26 cellular contexts compared by ENCODE assay signal in the genomic region with DNA sequence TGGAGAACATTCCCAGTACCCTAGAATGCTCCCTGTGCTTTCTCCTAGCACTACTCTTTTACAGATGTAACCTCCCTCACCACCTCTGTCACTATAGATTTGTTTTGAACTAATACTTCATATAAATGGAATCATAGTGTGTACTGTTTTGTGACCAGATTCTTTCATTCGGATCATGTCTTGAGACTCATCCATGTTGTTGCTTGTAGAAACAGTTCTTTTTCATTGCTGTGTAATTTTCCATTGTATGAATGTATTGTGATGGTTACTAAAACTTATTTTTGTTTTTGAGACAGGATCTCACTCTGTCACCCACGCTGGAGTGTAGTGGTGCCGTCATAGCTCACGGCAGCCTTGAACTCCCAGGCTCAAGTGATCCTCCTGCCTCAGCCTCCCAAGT. TPM values are rescaled to one million over a fixed set of nuclear protein-coding genes. Genes with fewer than 3 reads are reported as not detected.
DNase-seq lines count a peak whose midpoint lies in the region; ATAC-seq, FAIRE-seq and TF ChIP-seq lines count a peak whose summit lies in the region.
"Had no signal": no experiment of that assay in that cellular context is flagged by ENCODE, and none has a peak within 500 bp of the region (broad histone marks: within the 10 kb centered on the region; RNA-seq: fewer than 3 reads in every experiment).

No MANE protein-coding gene starts in this region.

- WGBS in SK-N-SH (ENCODE audit: low lambda C conversion rate) = 98% methylated on average over 4 of the region's 4 CpGs
- WGBS in IMR-90 (ENCODE audit: extremely low coverage in 2 of 2, insufficient read length in 1 of 2), 2 experiments = no CpG with 5 or more reads among the region's 4 CpGs
- 93% methylated on average over 4 of the region's 4 CpGs for WGBS in K562 (ENCODE audit: insufficient coverage, low coverage, missing lambda C conversion rate)

- H2AK5ac ChIP-seq in IMR-90 (ENCODE audit: low read depth, low read length) = no peak overlapping the region

- TF ChIP-seq POLR2A in IMR-90 (IDR thresholded peaks at IDR 0.05; ENCODE audit: low read depth, low read length) (no peak), K562 (conservative IDR thresholded peaks at IDR 0.05) (no peak)

- no peaks in the 10 kb centered on the region for H3K9me3 Mint-ChIP-seq in HFFc6
- H3K9me3 Mint-ChIP-seq: CD8-positive, alpha-beta memory T cell; IgD-negative memory B cell had no signal

- H3K14ac ChIP-seq in IMR-90 (replicated peaks; ENCODE audit: low read depth, low read length) = no peak overlapping the region

- H3K27ac ChIP-seq in SK-N-SH (ENCODE audit: low read depth in 2 of 2, low read length in 1 of 2) (no peak overlapping the region), IMR-90 (ENCODE audit: insufficient read depth, low read length) (no peak overlapping the region), K562 (ENCODE audit: extremely low read depth, low read depth, low read length) (no peak overlapping the region), neural cell (ENCODE audit: low read length) (no peak overlapping the region)
- H3K27ac ChIP-seq: 22Rv1, C4-2B, GM23248, SJCRH30 had no signal

- H3K9me2 ChIP-seq in SK-N-SH (no peaks in the 10 kb centered on the region), neural cell (ENCODE audit: insufficient read depth, low read length) (no peaks in the 10 kb centered on the region)

- H2BK20ac ChIP-seq in IMR-90 (ENCODE audit: low read depth, low read length) = no peak overlapping the region

- H4K91ac ChIP-seq in IMR-90 (ENCODE audit: insufficient read depth, low read depth, low read length) = no peak overlapping the region

- H3K56ac ChIP-seq in IMR-90 (ENCODE audit: extremely low read depth, insufficient read depth, low read length) = no peak overlapping the region

- H3K18ac ChIP-seq in IMR-90 (ENCODE audit: low read depth, low read length) = no peak overlapping the region

- peaks cover 24% of the 10 kb centered on the region for H3K36me3 Mint-ChIP-seq in HFFc6 (ENCODE audit: low read depth)

- H3K4me2 ChIP-seq in SK-N-SH (no peak overlapping the region), IMR-90 (ENCODE audit: low read depth, low read length) (no peak overlapping the region), K562 (ENCODE audit: insufficient read depth, low read length) (no peak overlapping the region), neural cell (ENCODE audit: low read length) (no peak overlapping the region)

- H4K20me1 ChIP-seq in SK-N-SH (ENCODE audit: insufficient read depth) (0 out of 2 replicates have a peak, but pooled peaks cover 5% of the 10 kb centered on the region), IMR-90 (ENCODE audit: insufficient read depth, low read length) (peaks cover 10% of the 10 kb centered on the region), K562 (replicated peaks; ENCODE audit: control insufficient read depth, insufficient read depth, low read length) (no peaks in the 10 kb centered on the region; the same call in 1 of the 2 replicates), neural cell (ENCODE audit: insufficient read depth) (no peaks in the 10 kb centered on the region)

- no peak overlapping the region for H3K4me3 Mint-ChIP-seq in HFFc6
- H3K4me3 Mint-ChIP-seq: B cell had no signal

- H2AFZ ChIP-seq in SK-N-SH (ENCODE audit: low read depth) (no peak overlapping the region), IMR-90 (replicated peaks; ENCODE audit: low read length, poor library complexity) (no peak overlapping the region), K562 (ENCODE audit: low read depth, low read length) (no peak overlapping the region), neural cell (ENCODE audit: low read depth, low read length) (no peak overlapping the region)
- H2AFZ ChIP-seq: GM23248 had no signal

- H3K27ac Mint-ChIP-seq in HFFc6 = no peak overlapping the region
- H3K27ac Mint-ChIP-seq: B cell; CD8-positive, alpha-beta memory T cell had no signal

- no peak overlapping the region for H3K4me3 ChIP-seq in SK-N-SH (ENCODE audit: low read depth in 2 of 2, low read length in 1 of 2)
- no peak overlapping the region for H3K4me3 ChIP-seq in IMR-90 (ENCODE audit: insufficient read depth, low read depth, low read length)
- no peak overlapping the region for H3K4me3 ChIP-seq in K562
- H3K4me3 ChIP-seq in neural cell (ENCODE audit: low read length) = peak overlapping the region; percentile 76
- H3K4me3 ChIP-seq: GM23248, SJCRH30 had no signal

- H3K9ac ChIP-seq in SK-N-SH (peak overlapping the region; percentile 7; the same call in 1 of the 2 replicates), IMR-90 (ENCODE audit: low read depth, low read length) (no peak overlapping the region), K562 (ENCODE audit: insufficient read depth in 1 of 2, low read depth in 2 of 2, low read length in 2 of 2) (no peak overlapping the region), neural cell (ENCODE audit: low read length) (no peak overlapping the region)
- H3K9ac ChIP-seq: GM23248 had no signal

- peaks cover 5 to 7% of the 10 kb centered on the region in 2 experiments for H3K36me3 ChIP-seq in SK-N-SH (replicated peaks in 1 of 2; ENCODE audit: control insufficient read depth in 1 of 2, insufficient read depth in 2 of 2, low read length in 1 of 2)
- peaks cover 1% of the 10 kb centered on the region; the same call in 1 of the 2 replicates for H3K36me3 ChIP-seq in IMR-90 (ENCODE audit: control insufficient read depth, insufficient read depth, low read length)
- peaks cover 33% of the 10 kb centered on the region for H3K36me3 ChIP-seq in K562 (ENCODE audit: control insufficient read depth, insufficient read depth, low read length)
- H3K36me3 ChIP-seq in neural cell (ENCODE audit: insufficient read depth, low read length) = no peaks in the 10 kb centered on the region

- no peaks in the 10 kb centered on the region for H3K27me3 Mint-ChIP-seq in HFFc6 (ENCODE audit: insufficient read depth)
- H3K27me3 Mint-ChIP-seq: B cell; CD8-positive, alpha-beta memory T cell; IgD-negative memory B cell had no signal

- H2AK9ac ChIP-seq in IMR-90 (replicated peaks; ENCODE audit: low read depth, low read length, poor library complexity) = no peak overlapping the region

- H3K27me3 ChIP-seq in SK-N-SH (ENCODE audit: insufficient read depth) (no peaks in the 10 kb centered on the region), IMR-90 (ENCODE audit: control insufficient read depth, insufficient read depth, low read length) (no peaks in the 10 kb centered on the region), K562 (ENCODE audit: control insufficient read depth in 2 of 2, insufficient read depth in 2 of 2, low read length in 2 of 2) (no peaks in the 10 kb centered on the region), neural cell (ENCODE audit: insufficient read depth, low read depth, low read length) (no peaks in the 10 kb centered on the region)
- H3K27me3 ChIP-seq: SJCRH30 had no signal

- no peak overlapping the region for H4K8ac ChIP-seq in IMR-90 (ENCODE audit: low read depth in 2 of 2, low read length in 2 of 2)

- H3K4me1 ChIP-seq in SK-N-SH (ENCODE audit: control insufficient read depth in 1 of 2, insufficient read depth in 2 of 2, low read depth in 1 of 2, low read length in 1 of 2) (peaks cover 6 to 13% of the 10 kb centered on the region in 2 experiments; a peak in 3 of 4 replicates), IMR-90 (ENCODE audit: control insufficient read depth, insufficient read depth, low read length) (peaks cover 5% of the 10 kb centered on the region), K562 (replicated peaks in 1 of 2; ENCODE audit: control insufficient read depth in 2 of 2, insufficient read depth in 2 of 2, low read length in 2 of 2) (peaks cover 19 to 23% of the 10 kb centered on the region in 2 experiments)

- peaks cover 8 to 44% of the 10 kb centered on the region in 2 experiments for H3K79me1 ChIP-seq in IMR-90 (ENCODE audit: low read depth in 1 of 2, low read length in 2 of 2)

- BruUV-seq in IMR-90 (replicated peaks; lab: Mats Ljungman, UMichigan) = no TSS peak
- no TSS peak for BruUV-seq in K562 (replicated peaks; lab: Mats Ljungman, UMichigan)

- TF ChIP-seq RAD21 in SK-N-SH (IDR thresholded peaks at IDR 0.05; ENCODE audit: low read length) (no peak), IMR-90 (IDR thresholded peaks at IDR 0.05; ENCODE audit: low read length) (no peak), K562 (CRISPR knock-in tag; conservative IDR thresholded peaks at IDR 0.05 in 1 of 2, IDR thresholded peaks at IDR 0.05 in 1 of 2) (no peak), neural cell (conservative IDR thresholded peaks at IDR 0.05) (no peak)

- H2BK120ac ChIP-seq in IMR-90 (ENCODE audit: low read depth, low read length) = no peak overlapping the region

- H3F3A ChIP-seq in SK-N-SH (replicated peaks; ENCODE audit: insufficient read depth) (peaks cover 11% of the 10 kb centered on the region), neural cell (ENCODE audit: insufficient read depth, low read length, poor library complexity, severe bottlenecking) (peaks cover 4% of the 10 kb centered on the region)

- H3K79me2 ChIP-seq in SK-N-SH (ENCODE audit: insufficient read depth) (peaks cover 73% of the 10 kb centered on the region), K562 (ENCODE audit: control insufficient read depth, insufficient read depth, low read length) (peaks cover 54% of the 10 kb centered on the region), neural cell (replicated peaks; ENCODE audit: insufficient read depth, low read length) (peaks cover 34% of the 10 kb centered on the region)

- TF ChIP-seq CTCF in SK-N-SH (IDR thresholded peaks at IDR 0.05) = no peak
- TF ChIP-seq CTCF in IMR-90 (conservative IDR thresholded peaks at IDR 0.05; ENCODE audit: low read depth, low read length) = no peak
- TF ChIP-seq CTCF in K562 (IDR thresholded peaks at IDR 0.05 in 2 of 3, conservative IDR thresholded peaks at IDR 0.05 in 1 of 3; ENCODE audit: insufficient read depth in 2 of 3, low read depth in 1 of 3, low read length in 3 of 3) = no peak
- no peak for TF ChIP-seq CTCF in neural cell (IDR thresholded peaks at IDR 0.05; ENCODE audit: poor library complexity, severe bottlenecking)
- TF ChIP-seq CTCF in HFFc6 (IDR thresholded peaks at IDR 0.05) = no peak

- dilution Hi-C loops in IMR-90 (cut with HindIII; ENCODE audit: low sequenced_read_pairs, unreplicated experiment) = no loop called here

- in situ Hi-C loops in IMR-90 (cut with MboI; ENCODE audit: low sequenced_read_pairs) (no loop called here), K562 (cut with MboI) (no loop called here)

- no peak overlapping the region for H2BK15ac ChIP-seq in IMR-90 (ENCODE audit: low read depth, low read length)

- H3K9me1 ChIP-seq in IMR-90 (ENCODE audit: insufficient read depth, low read length) = peaks cover 5% of the 10 kb centered on the region
- no peaks in the 10 kb centered on the region for H3K9me1 ChIP-seq in K562 (ENCODE audit: control insufficient read depth, insufficient read depth, low read length)

- H3K4ac ChIP-seq in IMR-90 (ENCODE audit: low read depth, low read length) = no peak overlapping the region

- H3K9me3 ChIP-seq in SK-N-SH (no peaks in the 10 kb centered on the region), IMR-90 (ENCODE audit: control insufficient read depth, insufficient read depth, low read length) (no peaks in the 10 kb centered on the region), K562 (replicated peaks; ENCODE audit: control insufficient read depth, insufficient read depth, low read depth, low read length) (no peaks in the 10 kb centered on the region), neural cell (ENCODE audit: low read length) (no peaks in the 10 kb centered on the region)
- H3K9me3 ChIP-seq: SJCRH30 had no signal

- no peak overlapping the region for H2BK5ac ChIP-seq in IMR-90 (ENCODE audit: low read depth, low read length, poor library complexity, severe bottlenecking)

- H3K23ac ChIP-seq in IMR-90 (ENCODE audit: low read depth, low read length) = 0 out of 2 replicates have a peak overlapping the region, but pooled peaks have one; percentile 11

- TF ChIP-seq EP300 in SK-N-SH (IDR thresholded peaks at IDR 0.05; ENCODE audit: borderline replicate concordance in 1 of 2, low read depth in 1 of 2, low read length in 1 of 2) = no peak
- no peak for TF ChIP-seq EP300 in K562 (IDR thresholded peaks at IDR 0.05; ENCODE audit: low read length)
- no peak for TF ChIP-seq EP300 in neural cell (conservative IDR thresholded peaks at IDR 0.05; ENCODE audit: poor library complexity, severe bottlenecking)

- peaks cover 55% of the 10 kb centered on the region for H3K4me1 Mint-ChIP-seq in HFFc6 (ENCODE audit: low read depth)

- no peak overlapping the region for H4K5ac ChIP-seq in IMR-90 (ENCODE audit: low read depth, low read length)

- POLR2A ChIA-PET in SK-N-SH (lab: Yijun Ruan, JAX) = no interaction called here
- POLR2A ChIA-PET in IMR-90 (lab: Charles Lee; ENCODE audit: unreplicated experiment) = no interaction called here
- POLR2A ChIA-PET in K562 (lab: Yijun Ruan, JAX) = interaction anchor here (1.3 kb wide), 1 partner anchor 120 kb away, joined by 3 read pairs; the partner anchor contains the start of gene GPBP1L1

- intact Hi-C loops in IMR-90 (cut with micrococcal nuclease) = no loop called here
- intact Hi-C loops in K562 (cut with micrococcal nuclease) = no loop called here

- ATAC-seq in SK-N-SH treated with all-trans-retinoic acid at 6 μM for 48 hours = no peak
- no peak for ATAC-seq in IMR-90 (ENCODE audit: low read depth)
- no peak for ATAC-seq in K562
- ATAC-seq: PC-3, Right ventricle myocardium inferior had no signal

- CTCF ChIA-PET in SK-N-SH (lab: Yijun Ruan, JAX) (interaction anchor here (1.3 to 1.4 kb wide), 3 partner anchors 8 to 18 kb away, joined by 3 to 6 read pairs (median 3); no protein-coding TSS in a partner anchor), IMR-90 (lab: Yijun Ruan, JAX) (no interaction called here), K562 (lab: Yijun Ruan, JAX; ENCODE audit: low intra/inter-chr PET ratio) (no interaction called here)

- DNase-seq in SK-N-SH = no peak
- DNase-seq in IMR-90 = no peak
- no peak for DNase-seq in K562 (ENCODE audit: extremely low read depth in 1 of 4, low spot score in 3 of 4)
- no peak for DNase-seq in HFFc6
- no peak for DNase-seq in DMS114 treated with DMSO at 0.1 percent for 48 hours (lab: John Stamatoyannopoulos, UW; ENCODE audit: unreplicated experiment)
- DNase-seq in glomerular visceral epithelial cell (ENCODE audit: extremely low spot score) = no peak
- DNase-seq: CD8-positive, alpha-beta memory T cell; GM23248; H7; MV-4-11; NCI-H1105; NCI-H1436 treated with DMSO at 0.1 percent for 48 hours; NCI-H187 treated with DMSO at 0.1 percent for 48 hours; NCI-H2171 treated with DMSO at 0.1 percent for 48 hours; NCI-H524; NCI-H774; PC-3; SJCRH30 had no signal

- no peak for FAIRE-seq in K562 (lab: Jason Lieb, UNC)
- FAIRE-seq: GM18507 had no signal

RNA-seq across cellular contexts. Expression of gene MAST2, which starts 2.7 kb away (rescaled TPM):
- polyA plus RNA-seq in SK-N-SH (2012; rRNA removed) (53.4 and 69.0 TPM in 2 replicates), IMR-90 (2012; rRNA removed) (41.0 and 44.0 TPM in 2 replicates), K562 (2011; rRNA removed) (17.8 and 22.9 TPM in 2 replicates), K562 (2014; fragmentation: Illumina TruSeq; extraction: Trizol) (26.2 and 27.9 TPM in 2 replicates), K562 (2014; fragmentation: Nextera tagmentation; extraction: Ambion mirVana) (1 to 10 TPM in 1 of 2 experiments, under 1 TPM in 1; 0.73 to 1.1 TPM), K562 (2014; rRNA removed) (27.5 and 29.6 TPM in 2 replicates), neural cell (22.2 and 30.7 TPM in 2 replicates)
- 15.4 and 23.6 TPM in 2 replicates for polyA plus RNA-seq in SK-N-SH (2012; cell fraction: cytosol; rRNA removed)
- 347 and 352 TPM in 2 replicates for polyA plus RNA-seq in SK-N-SH (2012; cell fraction: nucleus; rRNA removed)
- total RNA-seq in IMR-90 (2012; rRNA removed) (12.5 and 14.2 TPM in 2 replicates), K562 (2014; rRNA removed) (17.2 and 22.6 TPM in 2 replicates), K562 (2014; rRNA removed; fragmentation: Illumina TruSeq; extraction: Trizol) (12.5 and 13.1 TPM in 2 replicates), K562 (2015; rRNA removed; fragmentation: Illumina TruSeq; extraction: Trizol) (18.4 and 19.2 TPM in 2 replicates), K562 (2021) (32.0 and 32.7 TPM in 2 replicates)
- polyA plus RNA-seq in IMR-90 (2012; cell fraction: cytosol; rRNA removed) = 14.5 and 18.4 TPM in 2 replicates
- polyA plus RNA-seq in IMR-90 (2012; cell fraction: nucleus; rRNA removed; ENCODE audit: low replicate concordance) = 287 and 303 TPM in 2 replicates
- 162 and 219 TPM in 2 replicates for total RNA-seq in K562 (2011; cell fraction: chromatin; rRNA removed; ENCODE audit: low replicate concordance)
- total RNA-seq in K562 (2011; cell fraction: nucleolus; rRNA removed) = 110 and 115 TPM in 2 replicates
- total RNA-seq in K562 (2011; cell fraction: nucleoplasm; rRNA removed) = 90.7 and 93.5 TPM in 2 replicates
- polyA plus RNA-seq in K562 (2011; cell fraction: cytosol; rRNA removed) = 15.5 and 20.8 TPM in 2 replicates
- 90.4 and 97.4 TPM in 2 replicates for polyA plus RNA-seq in K562 (2011; cell fraction: nucleus; rRNA removed)
- 25.5 and 27.5 TPM in 2 replicates for polyA plus RNA-seq in K562 (2012)
- 32.3 and 35.5 TPM in 2 replicates for polyA minus RNA-seq in K562 (2011; rRNA and poly(A)+ RNA removed)
- polyA minus RNA-seq in K562 (2011; cell fraction: cytosol; rRNA and poly(A)+ RNA removed) = 25.9 and 33.2 TPM in 2 replicates
- 45.5 and 68.9 TPM in 2 replicates for polyA minus RNA-seq in K562 (2011; cell fraction: nucleus; rRNA and poly(A)+ RNA removed)
- 54.2 and 56.5 TPM in 2 replicates for polyA minus RNA-seq in neural cell
- 10 to 100 TPM; 27.8 to 40.7 (median 29.7) TPM for total RNA-seq in HFFc6 (2021; fragmentation: NEBNext Ultra II Directional; extraction: Animal tissue kit (Norgen Biotek cat#: 25700))

RNA-seq across cellular contexts. Expression of gene IPP, which starts 55.7 kb away (rescaled TPM):
- polyA plus RNA-seq in SK-N-SH (2012; rRNA removed) (3.2 and 4.7 TPM in 2 replicates), IMR-90 (2012; rRNA removed) (3.7 and 4.6 TPM in 2 replicates), K562 (2011; rRNA removed) (8.6 and 14.7 TPM in 2 replicates), K562 (2014; fragmentation: Illumina TruSeq; extraction: Trizol) (7.2 and 7.5 TPM in 2 replicates), K562 (2014; fragmentation: Nextera tagmentation; extraction: Ambion mirVana) (10 to 100 TPM; 13.5 to 15.1 TPM), K562 (2014; rRNA removed) (5.6 and 6.9 TPM in 2 replicates), neural cell (4.1 and 8.3 TPM in 2 replicates)
- 5.0 and 5.8 TPM in 2 replicates for polyA plus RNA-seq in SK-N-SH (2012; cell fraction: cytosol; rRNA removed)
- 1.9 and 3.4 TPM in 2 replicates for polyA plus RNA-seq in SK-N-SH (2012; cell fraction: nucleus; rRNA removed)
- total RNA-seq in IMR-90 (2012; rRNA removed) (10.6 and 15.8 TPM in 2 replicates), K562 (2014; rRNA removed) (5.7 and 7.5 TPM in 2 replicates), K562 (2014; rRNA removed; fragmentation: Illumina TruSeq; extraction: Trizol) (9.7 and 13.6 TPM in 2 replicates), K562 (2015; rRNA removed; fragmentation: Illumina TruSeq; extraction: Trizol) (6.9 and 8.3 TPM in 2 replicates), K562 (2021) (11.8 and 15.1 TPM in 2 replicates)
- polyA plus RNA-seq in IMR-90 (2012; cell fraction: cytosol; rRNA removed) = 0.70 and 1.5 TPM in 2 replicates
- polyA plus RNA-seq in IMR-90 (2012; cell fraction: nucleus; rRNA removed; ENCODE audit: low replicate concordance) = 0.28 and 2.5 TPM in 2 replicates
- 11.4 and 25.7 TPM in 2 replicates for total RNA-seq in K562 (2011; cell fraction: chromatin; rRNA removed; ENCODE audit: low replicate concordance)
- total RNA-seq in K562 (2011; cell fraction: nucleolus; rRNA removed) = 5.3 and 7.0 TPM in 2 replicates
- 13.2 and 17.9 TPM in 2 replicates for total RNA-seq in K562 (2011; cell fraction: nucleoplasm; rRNA removed)
- 1.9 and 4.5 TPM in 2 replicates for polyA plus RNA-seq in K562 (2011; cell fraction: cytosol; rRNA removed)
- polyA plus RNA-seq in K562 (2011; cell fraction: nucleus; rRNA removed) = 3.1 TPM in 2 replicates
- 8.1 and 11.6 TPM in 2 replicates for polyA plus RNA-seq in K562 (2012)
- 16.4 and 21.4 TPM in 2 replicates for polyA minus RNA-seq in K562 (2011; rRNA and poly(A)+ RNA removed)
- polyA minus RNA-seq in K562 (2011; cell fraction: cytosol; rRNA and poly(A)+ RNA removed) = 2.8 and 6.7 TPM in 2 replicates
- 2.4 and 3.7 TPM in 2 replicates for polyA minus RNA-seq in K562 (2011; cell fraction: nucleus; rRNA and poly(A)+ RNA removed)
- polyA minus RNA-seq in neural cell = 13.4 and 15.9 TPM in 2 replicates
- 10 to 100 TPM; 15.7 to 22.0 (median 18.9) TPM for total RNA-seq in HFFc6 (2021; fragmentation: NEBNext Ultra II Directional; extraction: Animal tissue kit (Norgen Biotek cat#: 25700))
